1 cellular context compared by ENCODE assay signal in the genomic region with DNA sequence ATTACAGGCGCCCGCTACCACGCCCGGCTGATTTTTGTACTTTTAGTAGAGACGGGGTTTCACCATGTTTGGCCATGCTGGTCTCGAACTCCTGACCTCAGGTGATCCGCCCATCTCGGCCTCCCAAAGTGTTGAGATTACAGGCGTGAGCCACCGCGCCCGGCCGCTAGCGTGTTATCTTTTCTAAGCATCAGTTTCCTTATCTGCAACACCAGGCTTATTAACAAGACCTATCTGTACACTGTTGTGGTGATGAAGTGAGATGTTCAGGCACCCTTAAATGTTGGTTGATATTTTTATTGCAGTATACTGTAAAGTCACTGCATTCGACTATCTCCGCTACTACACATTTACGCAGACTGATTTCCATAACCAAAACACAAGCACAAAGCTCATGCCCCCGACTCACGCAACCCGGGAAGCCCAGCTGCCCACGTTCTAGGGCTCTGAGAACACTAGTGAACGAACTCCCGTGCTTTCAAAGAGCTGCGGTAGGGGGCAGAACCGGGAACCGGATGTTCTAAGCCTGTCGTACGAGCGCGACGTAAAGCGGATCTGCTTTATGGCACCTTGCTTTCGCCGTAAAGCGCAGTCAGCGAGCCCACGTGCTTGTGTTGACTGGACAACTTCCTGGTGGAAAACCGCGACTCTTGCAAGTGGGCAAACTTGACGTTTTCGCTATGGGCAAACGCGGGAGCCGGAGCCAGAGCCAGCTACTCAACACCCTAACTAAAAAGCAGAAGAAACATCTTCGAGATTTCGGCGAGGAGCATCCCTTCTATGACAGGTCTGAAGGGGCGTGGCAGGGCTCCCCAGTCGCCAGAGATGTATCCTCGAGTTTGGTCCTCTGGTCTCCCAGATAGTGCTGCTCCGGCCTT.
TF ChIP-seq lines count a peak whose summit lies in the region.

A gene with protein sequence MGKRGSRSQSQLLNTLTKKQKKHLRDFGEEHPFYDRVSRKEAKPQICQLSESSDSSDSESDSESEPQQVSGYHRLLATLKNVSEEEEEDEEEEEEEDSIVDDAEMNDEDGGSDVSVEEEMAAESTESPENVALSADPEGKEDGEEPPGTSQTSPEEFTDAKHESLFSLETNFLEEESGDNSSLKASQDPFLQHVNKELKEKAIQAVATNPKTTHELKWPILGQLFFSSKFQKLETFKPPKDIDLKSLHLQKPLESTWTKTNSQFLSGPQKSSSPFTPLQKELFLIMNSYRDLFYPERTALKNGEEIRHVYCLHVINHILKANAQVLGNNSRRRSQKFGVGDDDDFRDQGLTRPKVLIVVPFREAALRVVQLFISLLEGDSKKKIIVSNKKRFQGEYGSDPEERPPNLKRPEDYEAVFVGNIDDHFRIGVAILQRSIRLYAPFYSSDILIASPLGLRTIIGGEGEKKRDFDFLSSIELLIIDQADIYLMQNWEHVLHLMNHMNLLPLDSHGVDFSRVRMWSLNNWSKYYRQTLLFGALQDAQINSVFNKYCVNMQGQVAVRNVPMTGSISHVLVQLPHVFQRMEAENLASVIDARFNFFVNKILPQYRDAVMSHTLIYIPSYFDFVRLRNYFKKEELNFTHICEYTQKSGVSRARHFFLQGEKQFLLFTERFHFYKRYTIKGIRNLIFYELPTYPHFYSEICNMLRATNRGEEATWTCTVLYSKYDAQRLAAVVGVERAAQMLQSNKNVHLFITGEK (plus strand): TSS at position 589 of the 878 bp plus-strand sequence. CDS start 92 bp downstream, at position 681.

TF ChIP-seq in HCT116, 20 proteins besides CTCF, POLR2A, EP300 and RAD21 (continued from another document):
- TF ChIP-seq, protein P1, sequence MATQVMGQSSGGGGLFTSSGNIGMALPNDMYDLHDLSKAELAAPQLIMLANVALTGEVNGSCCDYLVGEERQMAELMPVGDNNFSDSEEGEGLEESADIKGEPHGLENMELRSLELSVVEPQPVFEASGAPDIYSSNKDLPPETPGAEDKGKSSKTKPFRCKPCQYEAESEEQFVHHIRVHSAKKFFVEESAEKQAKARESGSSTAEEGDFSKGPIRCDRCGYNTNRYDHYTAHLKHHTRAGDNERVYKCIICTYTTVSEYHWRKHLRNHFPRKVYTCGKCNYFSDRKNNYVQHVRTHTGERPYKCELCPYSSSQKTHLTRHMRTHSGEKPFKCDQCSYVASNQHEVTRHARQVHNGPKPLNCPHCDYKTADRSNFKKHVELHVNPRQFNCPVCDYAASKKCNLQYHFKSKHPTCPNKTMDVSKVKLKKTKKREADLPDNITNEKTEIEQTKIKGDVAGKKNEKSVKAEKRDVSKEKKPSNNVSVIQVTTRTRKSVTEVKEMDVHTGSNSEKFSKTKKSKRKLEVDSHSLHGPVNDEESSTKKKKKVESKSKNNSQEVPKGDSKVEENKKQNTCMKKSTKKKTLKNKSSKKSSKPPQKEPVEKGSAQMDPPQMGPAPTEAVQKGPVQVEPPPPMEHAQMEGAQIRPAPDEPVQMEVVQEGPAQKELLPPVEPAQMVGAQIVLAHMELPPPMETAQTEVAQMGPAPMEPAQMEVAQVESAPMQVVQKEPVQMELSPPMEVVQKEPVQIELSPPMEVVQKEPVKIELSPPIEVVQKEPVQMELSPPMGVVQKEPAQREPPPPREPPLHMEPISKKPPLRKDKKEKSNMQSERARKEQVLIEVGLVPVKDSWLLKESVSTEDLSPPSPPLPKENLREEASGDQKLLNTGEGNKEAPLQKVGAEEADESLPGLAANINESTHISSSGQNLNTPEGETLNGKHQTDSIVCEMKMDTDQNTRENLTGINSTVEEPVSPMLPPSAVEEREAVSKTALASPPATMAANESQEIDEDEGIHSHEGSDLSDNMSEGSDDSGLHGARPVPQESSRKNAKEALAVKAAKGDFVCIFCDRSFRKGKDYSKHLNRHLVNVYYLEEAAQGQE (IDR thresholded peaks at IDR 0.05; ENCODE audit: low read depth), result no peak
- peak; percentile 26; the same call in 1 of the 2 replicates for TF ChIP-seq ZFX (IDR thresholded peaks at IDR 0.05)
- TF ChIP-seq FOSL1 (IDR thresholded peaks at IDR 0.05; ENCODE audit: low read depth), result peak; percentile 23; the same call in 1 of the 2 replicates
- no peak for TF ChIP-seq EZH2 (IDR thresholded peaks at IDR 0.05)
- peak; percentile 76 for TF ChIP-seq TCF7L2 (IDR thresholded peaks at IDR 0.05; ENCODE audit: borderline replicate concordance, extremely low read depth, insufficient read depth, insufficient read length)
- peak; percentile 65 for TF ChIP-seq SP1 (IDR thresholded peaks at IDR 0.05; ENCODE audit: low read depth)
- TF ChIP-seq ZNF274 (IDR thresholded peaks at IDR 0.05; ENCODE audit: low read depth, low read length), result no peak
